Comparison of ENCODE assay signal across 1 cellular context in the genomic region with DNA sequence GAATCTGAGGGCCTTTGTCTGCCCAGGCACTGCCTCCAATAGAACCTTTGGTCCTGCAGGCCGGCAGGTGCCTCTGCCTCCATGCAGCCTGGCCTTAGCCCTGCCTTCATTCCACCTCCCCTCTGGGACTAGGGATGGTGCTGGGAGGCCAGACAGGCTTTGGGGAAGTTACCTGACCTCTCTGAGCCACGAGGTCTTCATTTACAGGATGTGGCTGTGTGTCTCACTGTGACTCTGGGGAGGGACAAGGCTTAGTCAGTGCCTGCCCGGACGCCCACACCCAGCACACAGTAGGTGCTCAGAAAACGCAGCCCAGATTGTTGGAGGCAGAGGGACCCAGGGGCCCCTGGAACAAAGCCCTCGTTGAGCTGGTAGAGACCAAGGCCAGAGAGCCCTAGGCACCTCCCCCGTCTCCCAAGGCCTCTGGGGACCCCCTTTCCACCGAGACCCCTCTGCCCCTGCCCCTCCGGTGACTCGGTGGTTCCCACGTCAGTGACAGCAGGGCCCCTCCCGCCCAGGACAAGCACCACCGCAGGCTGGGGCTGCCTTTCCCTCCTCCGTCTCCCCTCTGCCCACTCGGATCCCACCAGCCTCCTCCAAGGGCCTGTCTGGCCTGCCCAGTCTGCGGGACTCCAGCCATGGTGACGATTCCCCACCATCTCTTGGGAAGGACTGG.
A peak's percentile ranks its signal among the peaks of the same experiment; 100 is the strongest.
TF ChIP-seq lines count a peak whose summit lies in the region.

No MANE protein-coding gene starts in this region.

TF ChIP-seq in K562, 482 proteins besides CTCF, POLR2A, EP300 and RAD21 (continued from another document and continues in another):
- TF ChIP-seq, protein P1, sequence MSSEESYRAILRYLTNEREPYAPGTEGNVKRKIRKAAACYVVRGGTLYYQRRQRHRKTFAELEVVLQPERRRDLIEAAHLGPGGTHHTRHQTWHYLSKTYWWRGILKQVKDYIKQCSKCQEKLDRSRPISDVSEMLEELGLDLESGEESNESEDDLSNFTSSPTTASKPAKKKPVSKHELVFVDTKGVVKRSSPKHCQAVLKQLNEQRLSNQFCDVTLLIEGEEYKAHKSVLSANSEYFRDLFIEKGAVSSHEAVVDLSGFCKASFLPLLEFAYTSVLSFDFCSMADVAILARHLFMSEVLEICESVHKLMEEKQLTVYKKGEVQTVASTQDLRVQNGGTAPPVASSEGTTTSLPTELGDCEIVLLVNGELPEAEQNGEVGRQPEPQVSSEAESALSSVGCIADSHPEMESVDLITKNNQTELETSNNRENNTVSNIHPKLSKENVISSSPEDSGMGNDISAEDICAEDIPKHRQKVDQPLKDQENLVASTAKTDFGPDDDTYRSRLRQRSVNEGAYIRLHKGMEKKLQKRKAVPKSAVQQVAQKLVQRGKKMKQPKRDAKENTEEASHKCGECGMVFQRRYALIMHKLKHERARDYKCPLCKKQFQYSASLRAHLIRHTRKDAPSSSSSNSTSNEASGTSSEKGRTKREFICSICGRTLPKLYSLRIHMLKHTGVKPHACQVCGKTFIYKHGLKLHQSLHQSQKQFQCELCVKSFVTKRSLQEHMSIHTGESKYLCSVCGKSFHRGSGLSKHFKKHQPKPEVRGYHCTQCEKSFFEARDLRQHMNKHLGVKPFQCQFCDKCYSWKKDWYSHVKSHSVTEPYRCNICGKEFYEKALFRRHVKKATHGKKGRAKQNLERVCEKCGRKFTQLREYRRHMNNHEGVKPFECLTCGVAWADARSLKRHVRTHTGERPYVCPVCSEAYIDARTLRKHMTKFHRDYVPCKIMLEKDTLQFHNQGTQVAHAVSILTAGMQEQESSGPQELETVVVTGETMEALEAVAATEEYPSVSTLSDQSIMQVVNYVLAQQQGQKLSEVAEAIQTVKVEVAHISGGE (CRISPR knock-in tag; IDR thresholded peaks at IDR 0.05): no peak
- TF ChIP-seq L3MBTL2 (IDR thresholded peaks at IDR 0.05) (peak; percentile 11; the same call in 1 of the 2 replicates), ZNF431 (CRISPR knock-in tag; IDR thresholded peaks at IDR 0.05) (no peak), NCOA4 (IDR thresholded peaks at IDR 0.05; ENCODE audit: partially characterized antibody) (no peak), ARNT (IDR thresholded peaks at IDR 0.05) (no peak), HLTF (IDR thresholded peaks at IDR 0.05) (no peak), SRF (CRISPR knock-in tag; IDR thresholded peaks at IDR 0.05) (0 out of 4 replicates have a peak, but pooled peaks of 1 of the 2 experiments have one; percentile 6), POLR3G (IDR thresholded peaks at IDR 0.05; ENCODE audit: extremely low read depth, insufficient read length, insufficient replicate concordance) (no peak), BRF1 (IDR thresholded peaks at IDR 0.05; ENCODE audit: borderline replicate concordance, extremely low read depth, insufficient read length) (no peak), RBM25 (IDR thresholded peaks at IDR 0.05; ENCODE audit: low read depth, low read length, severe bottlenecking) (no peak), BCOR (IDR thresholded peaks at IDR 0.05) (no peak), POLR2G (IDR thresholded peaks at IDR 0.05; ENCODE audit: low read depth, low read length) (0 out of 2 replicates have a peak, but pooled peaks have one; percentile 21), ETS2 (tag; IDR thresholded peaks at IDR 0.05; ENCODE audit: borderline replicate concordance, poor library complexity, severe bottlenecking) (no peak), ZFP36 (IDR thresholded peaks at IDR 0.05; ENCODE audit: low read depth, low read length, partially characterized antibody) (peak; percentile 32), RBM22 (IDR thresholded peaks at IDR 0.05; ENCODE audit: low read depth, low read length, poor library complexity, severe bottlenecking) (no peak), KHSRP (IDR thresholded peaks at IDR 0.05) (no peak), ZNF143 (CRISPR knock-in tag; IDR thresholded peaks at IDR 0.05) (no peak), E2F3 (CRISPR knock-in tag; IDR thresholded peaks at IDR 0.05) (no peak), ZNF507 (tag; conservative IDR thresholded peaks at IDR 0.05) (no peak), PCBP1 (IDR thresholded peaks at IDR 0.05; ENCODE audit: low read depth, low read length, poor library complexity, severe bottlenecking) (no peak), MYBL2 (IDR thresholded peaks at IDR 0.05; ENCODE audit: low read depth) (no peak), MYBL2 (CRISPR knock-in tag; IDR thresholded peaks at IDR 0.05; ENCODE audit: borderline replicate concordance) (no peak), ZNF253 (CRISPR knock-in tag; conservative IDR thresholded peaks at IDR 0.05) (no peak)
- TF ChIP-seq, protein P2, sequence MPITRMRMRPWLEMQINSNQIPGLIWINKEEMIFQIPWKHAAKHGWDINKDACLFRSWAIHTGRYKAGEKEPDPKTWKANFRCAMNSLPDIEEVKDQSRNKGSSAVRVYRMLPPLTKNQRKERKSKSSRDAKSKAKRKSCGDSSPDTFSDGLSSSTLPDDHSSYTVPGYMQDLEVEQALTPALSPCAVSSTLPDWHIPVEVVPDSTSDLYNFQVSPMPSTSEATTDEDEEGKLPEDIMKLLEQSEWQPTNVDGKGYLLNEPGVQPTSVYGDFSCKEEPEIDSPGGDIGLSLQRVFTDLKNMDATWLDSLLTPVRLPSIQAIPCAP (CRISPR knock-in tag; IDR thresholded peaks at IDR 0.05; ENCODE audit: borderline replicate concordance): no peak
- TF ChIP-seq, protein P3, sequence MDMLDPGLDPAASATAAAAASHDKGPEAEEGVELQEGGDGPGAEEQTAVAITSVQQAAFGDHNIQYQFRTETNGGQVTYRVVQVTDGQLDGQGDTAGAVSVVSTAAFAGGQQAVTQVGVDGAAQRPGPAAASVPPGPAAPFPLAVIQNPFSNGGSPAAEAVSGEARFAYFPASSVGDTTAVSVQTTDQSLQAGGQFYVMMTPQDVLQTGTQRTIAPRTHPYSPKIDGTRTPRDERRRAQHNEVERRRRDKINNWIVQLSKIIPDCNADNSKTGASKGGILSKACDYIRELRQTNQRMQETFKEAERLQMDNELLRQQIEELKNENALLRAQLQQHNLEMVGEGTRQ (CRISPR knock-in tag; IDR thresholded peaks at IDR 0.05): no peak
- TF ChIP-seq, protein P4, sequence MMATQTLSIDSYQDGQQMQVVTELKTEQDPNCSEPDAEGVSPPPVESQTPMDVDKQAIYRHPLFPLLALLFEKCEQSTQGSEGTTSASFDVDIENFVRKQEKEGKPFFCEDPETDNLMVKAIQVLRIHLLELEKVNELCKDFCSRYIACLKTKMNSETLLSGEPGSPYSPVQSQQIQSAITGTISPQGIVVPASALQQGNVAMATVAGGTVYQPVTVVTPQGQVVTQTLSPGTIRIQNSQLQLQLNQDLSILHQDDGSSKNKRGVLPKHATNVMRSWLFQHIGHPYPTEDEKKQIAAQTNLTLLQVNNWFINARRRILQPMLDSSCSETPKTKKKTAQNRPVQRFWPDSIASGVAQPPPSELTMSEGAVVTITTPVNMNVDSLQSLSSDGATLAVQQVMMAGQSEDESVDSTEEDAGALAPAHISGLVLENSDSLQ (IDR thresholded peaks at IDR 0.05): no peak
- TF ChIP-seq, protein P5, sequence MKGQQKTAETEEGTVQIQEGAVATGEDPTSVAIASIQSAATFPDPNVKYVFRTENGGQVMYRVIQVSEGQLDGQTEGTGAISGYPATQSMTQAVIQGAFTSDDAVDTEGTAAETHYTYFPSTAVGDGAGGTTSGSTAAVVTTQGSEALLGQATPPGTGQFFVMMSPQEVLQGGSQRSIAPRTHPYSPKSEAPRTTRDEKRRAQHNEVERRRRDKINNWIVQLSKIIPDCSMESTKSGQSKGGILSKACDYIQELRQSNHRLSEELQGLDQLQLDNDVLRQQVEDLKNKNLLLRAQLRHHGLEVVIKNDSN (CRISPR knock-in tag; IDR thresholded peaks at IDR 0.05): 0 out of 2 replicates have a peak, but pooled peaks have one; percentile 23
- TF ChIP-seq, protein P6, sequence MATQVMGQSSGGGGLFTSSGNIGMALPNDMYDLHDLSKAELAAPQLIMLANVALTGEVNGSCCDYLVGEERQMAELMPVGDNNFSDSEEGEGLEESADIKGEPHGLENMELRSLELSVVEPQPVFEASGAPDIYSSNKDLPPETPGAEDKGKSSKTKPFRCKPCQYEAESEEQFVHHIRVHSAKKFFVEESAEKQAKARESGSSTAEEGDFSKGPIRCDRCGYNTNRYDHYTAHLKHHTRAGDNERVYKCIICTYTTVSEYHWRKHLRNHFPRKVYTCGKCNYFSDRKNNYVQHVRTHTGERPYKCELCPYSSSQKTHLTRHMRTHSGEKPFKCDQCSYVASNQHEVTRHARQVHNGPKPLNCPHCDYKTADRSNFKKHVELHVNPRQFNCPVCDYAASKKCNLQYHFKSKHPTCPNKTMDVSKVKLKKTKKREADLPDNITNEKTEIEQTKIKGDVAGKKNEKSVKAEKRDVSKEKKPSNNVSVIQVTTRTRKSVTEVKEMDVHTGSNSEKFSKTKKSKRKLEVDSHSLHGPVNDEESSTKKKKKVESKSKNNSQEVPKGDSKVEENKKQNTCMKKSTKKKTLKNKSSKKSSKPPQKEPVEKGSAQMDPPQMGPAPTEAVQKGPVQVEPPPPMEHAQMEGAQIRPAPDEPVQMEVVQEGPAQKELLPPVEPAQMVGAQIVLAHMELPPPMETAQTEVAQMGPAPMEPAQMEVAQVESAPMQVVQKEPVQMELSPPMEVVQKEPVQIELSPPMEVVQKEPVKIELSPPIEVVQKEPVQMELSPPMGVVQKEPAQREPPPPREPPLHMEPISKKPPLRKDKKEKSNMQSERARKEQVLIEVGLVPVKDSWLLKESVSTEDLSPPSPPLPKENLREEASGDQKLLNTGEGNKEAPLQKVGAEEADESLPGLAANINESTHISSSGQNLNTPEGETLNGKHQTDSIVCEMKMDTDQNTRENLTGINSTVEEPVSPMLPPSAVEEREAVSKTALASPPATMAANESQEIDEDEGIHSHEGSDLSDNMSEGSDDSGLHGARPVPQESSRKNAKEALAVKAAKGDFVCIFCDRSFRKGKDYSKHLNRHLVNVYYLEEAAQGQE (CRISPR knock-in tag; IDR thresholded peaks at IDR 0.05; ENCODE audit: low read depth): no peak
- TF ChIP-seq, protein P7, sequence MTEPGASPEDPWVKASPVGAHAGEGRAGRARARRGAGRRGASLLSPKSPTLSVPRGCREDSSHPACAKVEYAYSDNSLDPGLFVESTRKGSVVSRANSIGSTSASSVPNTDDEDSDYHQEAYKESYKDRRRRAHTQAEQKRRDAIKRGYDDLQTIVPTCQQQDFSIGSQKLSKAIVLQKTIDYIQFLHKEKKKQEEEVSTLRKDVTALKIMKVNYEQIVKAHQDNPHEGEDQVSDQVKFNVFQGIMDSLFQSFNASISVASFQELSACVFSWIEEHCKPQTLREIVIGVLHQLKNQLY (CRISPR knock-in tag; conservative IDR thresholded peaks at IDR 0.05): no peak
- TF ChIP-seq, protein P8, sequence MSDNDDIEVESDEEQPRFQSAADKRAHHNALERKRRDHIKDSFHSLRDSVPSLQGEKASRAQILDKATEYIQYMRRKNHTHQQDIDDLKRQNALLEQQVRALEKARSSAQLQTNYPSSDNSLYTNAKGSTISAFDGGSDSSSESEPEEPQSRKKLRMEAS (CRISPR knock-in tag; IDR thresholded peaks at IDR 0.05): peak; percentile 56
- TF ChIP-seq, protein P9, sequence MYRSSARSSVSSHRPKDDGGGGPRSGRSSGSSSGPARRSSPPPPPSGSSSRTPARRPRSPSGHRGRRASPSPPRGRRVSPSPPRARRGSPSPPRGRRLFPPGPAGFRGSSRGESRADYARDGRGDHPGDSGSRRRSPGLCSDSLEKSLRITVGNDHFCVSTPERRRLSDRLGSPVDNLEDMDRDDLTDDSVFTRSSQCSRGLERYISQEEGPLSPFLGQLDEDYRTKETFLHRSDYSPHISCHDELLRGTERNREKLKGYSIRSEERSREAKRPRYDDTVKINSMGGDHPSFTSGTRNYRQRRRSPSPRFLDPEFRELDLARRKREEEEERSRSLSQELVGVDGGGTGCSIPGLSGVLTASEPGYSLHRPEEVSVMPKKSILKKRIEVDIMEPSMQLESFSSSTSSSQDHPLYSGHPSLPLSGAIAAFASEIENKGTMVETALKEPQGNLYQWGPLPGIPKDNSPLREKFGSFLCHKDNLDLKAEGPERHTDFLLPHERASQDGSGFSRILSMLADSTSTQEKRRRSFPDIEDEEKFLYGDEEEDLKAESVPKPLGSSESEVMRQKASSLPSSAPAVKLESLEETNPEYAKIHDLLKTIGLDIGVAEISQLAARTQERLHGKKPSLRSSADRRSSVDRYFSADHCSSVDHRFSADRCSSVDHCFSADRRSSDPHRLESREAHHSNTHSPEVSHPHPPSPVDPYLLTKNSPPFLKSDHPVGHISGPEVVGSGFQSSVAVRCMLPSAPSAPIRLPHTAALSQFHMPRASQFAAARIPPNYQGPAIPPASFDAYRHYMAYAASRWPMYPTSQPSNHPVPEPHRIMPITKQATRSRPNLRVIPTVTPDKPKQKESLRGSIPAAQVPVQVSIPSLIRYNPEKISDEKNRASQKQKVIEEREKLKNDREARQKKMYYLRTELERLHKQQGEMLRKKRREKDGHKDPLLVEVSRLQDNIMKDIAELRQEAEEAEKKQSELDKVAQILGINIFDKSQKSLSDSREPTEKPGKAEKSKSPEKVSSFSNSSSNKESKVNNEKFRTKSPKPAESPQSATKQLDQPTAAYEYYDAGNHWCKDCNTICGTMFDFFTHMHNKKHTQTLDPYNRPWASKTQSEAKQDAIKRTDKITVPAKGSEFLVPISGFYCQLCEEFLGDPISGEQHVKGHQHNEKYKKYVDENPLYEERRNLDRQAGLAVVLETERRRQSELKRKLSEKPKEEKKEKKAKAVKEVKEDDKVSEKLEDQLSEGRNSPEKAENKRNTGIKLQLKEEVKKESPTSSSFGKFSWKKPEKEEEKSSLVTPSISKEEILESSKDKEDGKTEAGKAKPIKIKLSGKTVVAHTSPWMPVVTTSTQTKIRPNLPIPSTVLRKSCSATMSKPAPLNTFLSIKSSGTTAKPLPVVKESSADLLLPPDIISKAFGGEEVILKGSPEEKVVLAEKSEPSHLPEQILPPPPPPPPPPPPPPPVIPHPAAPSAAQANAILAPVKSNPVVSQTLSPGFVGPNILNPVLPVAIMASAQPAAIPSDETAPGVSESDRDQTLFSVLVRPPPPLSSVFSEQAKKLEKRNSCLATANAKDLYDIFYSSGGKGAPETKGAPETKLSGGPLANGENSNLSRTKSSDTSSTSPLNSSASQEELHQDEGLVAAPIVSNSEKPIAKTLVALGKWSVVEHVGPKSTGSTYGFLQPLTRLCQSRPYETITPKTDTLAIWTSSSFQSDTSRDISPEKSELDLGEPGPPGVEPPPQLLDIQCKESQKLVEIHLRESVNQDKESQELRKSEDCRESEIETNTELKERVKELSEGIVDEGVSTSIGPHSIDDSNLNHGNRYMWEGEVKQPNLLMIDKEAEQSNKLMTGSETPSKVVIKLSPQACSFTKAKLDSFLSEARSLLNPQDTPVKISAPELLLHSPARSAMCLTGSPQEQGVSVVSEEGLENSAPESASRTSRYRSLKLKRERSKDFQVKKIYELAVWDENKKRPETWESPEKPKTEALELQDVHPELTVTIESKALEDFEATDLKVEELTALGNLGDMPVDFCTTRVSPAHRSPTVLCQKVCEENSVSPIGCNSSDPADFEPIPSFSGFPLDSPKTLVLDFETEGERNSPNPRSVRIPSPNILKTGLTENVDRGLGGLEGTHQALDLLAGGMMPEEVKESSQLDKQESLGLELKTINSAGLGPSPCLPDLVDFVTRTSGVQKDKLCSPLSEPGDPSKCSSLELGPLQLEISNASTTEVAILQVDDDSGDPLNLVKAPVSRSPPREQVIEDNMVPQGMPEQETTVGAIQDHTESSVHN (IDR thresholded peaks at IDR 0.05; ENCODE audit: borderline replicate concordance in 1 of 2, low read depth in 1 of 2): no peak
- TF ChIP-seq, protein P10, sequence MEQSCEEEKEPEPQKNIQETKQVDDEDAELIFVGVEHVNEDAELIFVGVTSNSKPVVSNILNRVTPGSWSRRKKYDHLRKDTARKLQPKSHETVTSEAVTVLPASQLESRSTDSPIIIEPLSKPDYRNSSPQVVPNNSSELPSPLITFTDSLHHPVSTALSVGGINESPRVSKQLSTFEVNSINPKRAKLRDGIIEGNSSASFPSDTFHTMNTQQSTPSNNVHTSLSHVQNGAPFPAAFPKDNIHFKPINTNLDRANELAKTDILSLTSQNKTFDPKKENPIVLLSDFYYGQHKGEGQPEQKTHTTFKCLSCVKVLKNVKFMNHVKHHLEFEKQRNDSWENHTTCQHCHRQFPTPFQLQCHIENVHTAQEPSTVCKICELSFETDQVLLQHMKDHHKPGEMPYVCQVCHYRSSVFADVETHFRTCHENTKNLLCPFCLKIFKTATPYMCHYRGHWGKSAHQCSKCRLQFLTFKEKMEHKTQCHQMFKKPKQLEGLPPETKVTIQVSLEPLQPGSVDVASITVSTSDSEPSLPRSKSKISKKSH (CRISPR knock-in tag; IDR thresholded peaks at IDR 0.05): no peak
